9 cellular contexts compared by ENCODE assay signal in genomic region chr15:38696120-38696727, GRCh38.
DNase-seq lines count a peak whose midpoint lies in the region; ATAC-seq and TF ChIP-seq lines count a peak whose summit lies in the region.
"Had no signal": no experiment of that assay in that cellular context is flagged by ENCODE, and none has a peak within 500 bp of the region (broad histone marks: within the 10 kb centered on the region; RNA-seq: fewer than 3 reads in every experiment).

No MANE protein-coding gene starts in this region.

- peak; percentile 49 for TF ChIP-seq POLR2A in GM18505 (IDR thresholded peaks at IDR 0.05; ENCODE audit: borderline replicate concordance, extremely low read depth, insufficient read depth, insufficient read length)

- H3K36me3 Mint-ChIP-seq in T-helper 1 cell treated with Interleukin-12 subunit alpha and Interleukin-12 subunit beta and Interleukin-4 antibody, amounts not matched to agents 30 μg/mL and 1 μg/mL, for 36 hours (ENCODE audit: low read depth): peaks cover 20% of the 10 kb centered on the region

- DNase-seq in astrocyte of the hippocampus (ENCODE audit: low read depth, low spot score) (peak; percentile 56), CD1c-positive myeloid dendritic cell (ENCODE audit: extremely low spot score) (no peak), Right ventricle myocardium superior (no peak)
- DNase-seq in stimulated activated CD8-positive, alpha-beta memory T cell treated with anti-CD3 and anti-CD28 coated beads, Interleukin-15, amount 100 ng/mL, for 4 hours (ENCODE audit: low read depth in 2 of 2): peak; percentile 34 to 62
- DNase-seq: heart left ventricle had no signal

- H3K27me3 Mint-ChIP-seq in T-helper 1 cell treated with Interleukin-12 subunit alpha and Interleukin-12 subunit beta and Interleukin-4 antibody, amounts not matched to agents 30 μg/mL and 1 μg/mL, for 36 hours (ENCODE audit: low read depth): no peaks in the 10 kb centered on the region

- peaks cover 73% of the 10 kb centered on the region for H3K4me1 Mint-ChIP-seq in T-helper 1 cell treated with Interleukin-12 subunit alpha and Interleukin-12 subunit beta and Interleukin-4 antibody, amounts not matched to agents 30 μg/mL and 1 μg/mL, for 36 hours (ENCODE audit: low read depth)

- ATAC-seq in GM18505 (IDR thresholded peaks at IDR 0.05; ENCODE audit: unreplicated experiment) (peak; percentile 70), HG02763 (IDR thresholded peaks at IDR 0.05; ENCODE audit: unreplicated experiment) (peak; percentile 44), Right ventricle myocardium superior (ENCODE audit: poor library complexity) (no peak), HG02840 (IDR thresholded peaks at IDR 0.05; ENCODE audit: low FRiP score, unreplicated experiment) (no peak)

- intact Hi-C loops in Right ventricle myocardium superior (cut with DNase I): no loop called here

- peak overlapping the region; percentile 86 for H3K27ac Mint-ChIP-seq in T-helper 1 cell treated with Interleukin-12 subunit alpha and Interleukin-12 subunit beta and Interleukin-4 antibody, amounts not matched to agents 30 μg/mL and 1 μg/mL, for 36 hours

- peak overlapping the region; percentile 81 for H3K4me3 Mint-ChIP-seq in T-helper 1 cell treated with Interleukin-12 subunit alpha and Interleukin-12 subunit beta and Interleukin-4 antibody, amounts not matched to agents 30 μg/mL and 1 μg/mL, for 36 hours

- H3K9me3 Mint-ChIP-seq in T-helper 1 cell treated with Interleukin-12 subunit alpha and Interleukin-12 subunit beta and Interleukin-4 antibody, amounts not matched to agents 30 μg/mL and 1 μg/mL, for 36 hours: peaks cover 6% of the 10 kb centered on the region

Comparison
In these comparisons a context has a peak if more than half of its experiments do, and no peak if none do; other contexts are left out.
1. ATAC-seq: peak in GM18505 (single experiment) and HG02763 (single experiment); none in Right ventricle myocardium superior (single experiment) and HG02840 (single experiment).
2. DNase-seq: peak in astrocyte of the hippocampus (single experiment) and stimulated activated CD8-positive, alpha-beta memory T cell treated with anti-CD3 and anti-CD28 coated beads, Interleukin-15, amount 100 ng/mL, for 4 hours (2 of 2); none in CD1c-positive myeloid dendritic cell (single experiment) and Right ventricle myocardium superior (single experiment).